ENCODE assay signal across 14 cellular contexts in genomic region chr19:30873691-30874090, GRCh38.
DNase-seq lines count a peak whose midpoint lies in the region; ATAC-seq and TF ChIP-seq lines count a peak whose summit lies in the region.
"Had no signal": no experiment of that assay in that cellular context is flagged by ENCODE, and none has a peak within 500 bp of the region (broad histone marks: within the 10 kb centered on the region; RNA-seq: fewer than 3 reads in every experiment).

No MANE protein-coding gene starts in this region.

- H3F3A ChIP-seq in SK-N-SH (replicated peaks; ENCODE audit: insufficient read depth): no peaks in the 10 kb centered on the region

- H3K9me3 Mint-ChIP-seq in H9: peaks cover 0 to 2% of the 10 kb centered on the region in 2 experiments; a peak in 1 of 5 replicates
- H3K9me3 Mint-ChIP-seq in type B pancreatic cell: peaks cover 5% of the 10 kb centered on the region
- H3K9me3 Mint-ChIP-seq: CD4-positive, alpha-beta T cell had no signal

- WGBS in H9 (ENCODE audit: extremely low coverage, insufficient read length, low lambda C conversion rate): no CpG with 5 or more reads among the region's 1 CpG
- 0% methylated on average over 1 of the region's 1 CpG for WGBS in SK-N-SH (ENCODE audit: low lambda C conversion rate)

- no peak overlapping the region for H3T11ph ChIP-seq in H9 (ENCODE audit: low read length)

- H3K4me3 ChIP-seq in coronary artery (no peak overlapping the region), colonic mucosa (no peak overlapping the region), SK-N-SH (ENCODE audit: low read depth in 2 of 2, low read length in 1 of 2) (no peak overlapping the region)
- H3K4me3 ChIP-seq: GM23248 had no signal

- H2BK15ac ChIP-seq in H9 (ENCODE audit: low read depth, low read length): no peak overlapping the region

- H3K4me1 ChIP-seq in H9 (ENCODE audit: insufficient read depth, low read length) (no peaks in the 10 kb centered on the region), colonic mucosa (no peaks in the 10 kb centered on the region), SK-N-SH (ENCODE audit: control insufficient read depth in 1 of 2, insufficient read depth in 2 of 2, low read depth in 1 of 2, low read length in 1 of 2) (peaks cover 0 to 10% of the 10 kb centered on the region in 2 experiments; a peak in 1 of 4 replicates)
- H3K4me1 ChIP-seq: Caco-2 had no signal

- H3K9ac ChIP-seq in H9 (ENCODE audit: extremely low read depth, insufficient read length, low read length): no peak overlapping the region
- no peak overlapping the region for H3K9ac ChIP-seq in colonic mucosa (ENCODE audit: low read depth in 2 of 2, low read length in 2 of 2)
- H3K9ac ChIP-seq in SK-N-SH: no peak overlapping the region
- H3K9ac ChIP-seq: GM23248 had no signal

- CTCF ChIA-PET in SK-N-SH (lab: Yijun Ruan, JAX): interaction anchor here (1.1 kb wide), 1 partner anchor 9 kb away, joined by 5 read pairs; no protein-coding TSS in a partner anchor

- no peak overlapping the region for H3K27ac ChIP-seq in H9 (ENCODE audit: insufficient read length, low read depth, low read length)
- no peak overlapping the region for H3K27ac ChIP-seq in coronary artery
- no peak overlapping the region for H3K27ac ChIP-seq in colonic mucosa
- no peak overlapping the region for H3K27ac ChIP-seq in SK-N-SH (ENCODE audit: low read depth in 2 of 2, low read length in 1 of 2)
- H3K27ac ChIP-seq: C4-2B, GM23248 had no signal

- no peaks in the 10 kb centered on the region for H3K9me3 ChIP-seq in H9 (ENCODE audit: control insufficient read depth, low read depth, low read length)
- H3K9me3 ChIP-seq in colonic mucosa: no peaks in the 10 kb centered on the region
- H3K9me3 ChIP-seq in SK-N-SH: no peaks in the 10 kb centered on the region
- H3K9me3 ChIP-seq: Caco-2 had no signal

- intact Hi-C loops in colonic mucosa (cut with DNase I): no loop called here

- H3K27me3 ChIP-seq in H9 (ENCODE audit: insufficient read depth, low read length) (no peaks in the 10 kb centered on the region), colonic mucosa (no peaks in the 10 kb centered on the region), SK-N-SH (ENCODE audit: insufficient read depth) (no peaks in the 10 kb centered on the region)

- no peaks in the 10 kb centered on the region for H3K9me2 ChIP-seq in SK-N-SH

- H3K23me2 ChIP-seq in H9 (ENCODE audit: insufficient read length, low read depth, low read length, poor library complexity, severe bottlenecking): no peaks in the 10 kb centered on the region

- H4K20me1 ChIP-seq in H9 (ENCODE audit: control insufficient read depth, insufficient read depth, insufficient read length): no peaks in the 10 kb centered on the region
- H4K20me1 ChIP-seq in SK-N-SH (ENCODE audit: insufficient read depth): no peaks in the 10 kb centered on the region

- H3K36me3 ChIP-seq in colonic mucosa (no peaks in the 10 kb centered on the region), SK-N-SH (replicated peaks in 1 of 2; ENCODE audit: control insufficient read depth in 1 of 2, insufficient read depth in 2 of 2, low read length in 1 of 2) (no peaks in the 10 kb centered on the region)

- ATAC-seq in GM21367 (IDR thresholded peaks at IDR 0.05; ENCODE audit: unreplicated experiment): no peak

- no peak overlapping the region for H3K4ac ChIP-seq in H9 (ENCODE audit: low read depth, low read length)

- TF ChIP-seq EP300 in SK-N-SH (IDR thresholded peaks at IDR 0.05; ENCODE audit: borderline replicate concordance in 1 of 2, low read depth in 1 of 2, low read length in 1 of 2): no peak

- no peak overlapping the region for H4K8ac ChIP-seq in H9 (replicated peaks; ENCODE audit: insufficient read length, low read depth, low read length)

- POLR2A ChIA-PET in SK-N-SH (lab: Yijun Ruan, JAX): no interaction called here

- no peaks in the 10 kb centered on the region for H3K79me1 ChIP-seq in H9 (ENCODE audit: insufficient read depth, low read depth, low read length, poor library complexity, severe bottlenecking)

- no peak overlapping the region for H2BK5ac ChIP-seq in H9 (ENCODE audit: insufficient read length, low read length)

- no peak overlapping the region for H4K91ac ChIP-seq in H9 (ENCODE audit: insufficient read length, low read depth, low read length)

- H3K27ac Mint-ChIP-seq in H9 (no peak overlapping the region), type B pancreatic cell (no peak overlapping the region)
- H3K27ac Mint-ChIP-seq: B cell; CD4-positive, alpha-beta T cell had no signal

- H4K5ac ChIP-seq in H9 (ENCODE audit: insufficient read length, low read depth, low read length): no peak overlapping the region

- in situ Hi-C loops in GM13977 (cut with MboI; ENCODE audit: low pct_unique_long_range_greater_than_20kb, low sequenced_read_pairs, unreplicated experiment): no loop called here

- DNase-seq in H9 (peak; percentile 7), coronary artery (ENCODE audit: low spot score) (peak; percentile 49), islet precursor cell (peak; percentile 28), type B pancreatic cell (ENCODE audit: extremely low spot score, unreplicated experiment) (peak; percentile 44), colonic mucosa (no peak), GM13977 (ENCODE audit: low spot score) (no peak), SK-N-SH (no peak)
- DNase-seq: Caco-2; CD4-positive, alpha-beta T cell; GM23248; HCEC 1CT had no signal

- H3K4me3 Mint-ChIP-seq in H9 (no peak overlapping the region), type B pancreatic cell (no peak overlapping the region)
- H3K4me3 Mint-ChIP-seq: B cell; CD4-positive, alpha-beta T cell had no signal

- no peak overlapping the region for H2BK20ac ChIP-seq in H9 (ENCODE audit: low read depth, low read length, poor library complexity, severe bottlenecking)

- TF ChIP-seq RAD21 in SK-N-SH (IDR thresholded peaks at IDR 0.05; ENCODE audit: low read length): no peak

- no peak overlapping the region for H2AK5ac ChIP-seq in H9 (ENCODE audit: insufficient read length, low read length)

- H3K27me3 Mint-ChIP-seq in H9 (ENCODE audit: low read depth): peaks cover 6% of the 10 kb centered on the region
- peaks cover 21% of the 10 kb centered on the region for H3K27me3 Mint-ChIP-seq in type B pancreatic cell
- H3K27me3 Mint-ChIP-seq: B cell had no signal

- no peak overlapping the region for H2BK12ac ChIP-seq in H9 (ENCODE audit: insufficient read length, low read depth, low read length)

- H3K4me1 Mint-ChIP-seq in H9 (no peaks in the 10 kb centered on the region), type B pancreatic cell (ENCODE audit: unreplicated experiment) (peaks cover 12% of the 10 kb centered on the region)
- H3K4me1 Mint-ChIP-seq: B cell had no signal

- H3K36me3 Mint-ChIP-seq in H9 (ENCODE audit: insufficient read depth in 1 of 3, low read depth in 3 of 3) (no peaks in the 10 kb centered on the region), type B pancreatic cell (no peaks in the 10 kb centered on the region)

- H3K18ac ChIP-seq in H9 (ENCODE audit: insufficient read length, low read depth, low read length): no peak overlapping the region

- no peak overlapping the region for H2BK120ac ChIP-seq in H9 (ENCODE audit: low read depth, low read length, poor library complexity, severe bottlenecking)

- TF ChIP-seq CTCF in H9 (conservative IDR thresholded peaks at IDR 0.05) (no peak), coronary artery (IDR thresholded peaks at IDR 0.05) (no peak), type B pancreatic cell (conservative IDR thresholded peaks at IDR 0.05) (no peak), colonic mucosa (IDR thresholded peaks at IDR 0.05) (no peak), GM13977 (IDR thresholded peaks at IDR 0.05; ENCODE audit: extremely low read depth, insufficient read depth, missing control alignments) (no peak), SK-N-SH (IDR thresholded peaks at IDR 0.05) (no peak)

- no peak overlapping the region for H3K14ac ChIP-seq in H9 (ENCODE audit: insufficient read depth, low read length)

- H3K79me2 ChIP-seq in H9 (ENCODE audit: insufficient read depth, low read length) (no peaks in the 10 kb centered on the region), SK-N-SH (ENCODE audit: insufficient read depth) (no peaks in the 10 kb centered on the region)

- H3K4me2 ChIP-seq in H9 (ENCODE audit: insufficient read depth, insufficient read length, low read length) (no peak overlapping the region), SK-N-SH (no peak overlapping the region)

- no peak overlapping the region for H3K56ac ChIP-seq in H9 (ENCODE audit: insufficient read length, low read depth, low read length)

- no peak overlapping the region for H2AFZ ChIP-seq in H9 (ENCODE audit: low read length)
- no peak overlapping the region for H2AFZ ChIP-seq in SK-N-SH (ENCODE audit: low read depth)
- H2AFZ ChIP-seq: GM23248 had no signal

- no peak overlapping the region for H3K23ac ChIP-seq in H9 (ENCODE audit: insufficient read length, low read depth, low read length)

TF ChIP-seq in SK-N-SH, 30 proteins besides CTCF, POLR2A, EP300 and RAD21:
- TF ChIP-seq FOXM1 (IDR thresholded peaks at IDR 0.05; ENCODE audit: low read depth) (no peak), PBX3 (IDR thresholded peaks at IDR 0.05) (no peak), RCOR1 (IDR thresholded peaks at IDR 0.05; ENCODE audit: low read length) (no peak), MAX (IDR thresholded peaks at IDR 0.05; ENCODE audit: low read depth) (no peak), MXI1 (IDR thresholded peaks at IDR 0.05; ENCODE audit: low read depth, low read length) (no peak), GABPA (IDR thresholded peaks at IDR 0.05; ENCODE audit: low read depth) (no peak), EZH2phosphoT487 (IDR thresholded peaks at IDR 0.05; ENCODE audit: borderline replicate concordance, low read depth) (no peak), RFX5 (IDR thresholded peaks at IDR 0.05; ENCODE audit: low read length) (no peak), FOSL2 (IDR thresholded peaks at IDR 0.05; ENCODE audit: borderline replicate concordance, low read depth) (no peak), GATA2 (CRISPR knock-in tag; IDR thresholded peaks at IDR 0.05) (no peak), SMC3 (IDR thresholded peaks at IDR 0.05; ENCODE audit: low read depth, low read length) (no peak), FOXJ3 (CRISPR knock-in tag; IDR thresholded peaks at IDR 0.05) (no peak)
TF ChIP-seq in SK-N-SH: peak in this region for 0.

Comparison
In these comparisons a context has a peak if more than half of its experiments do, and no peak if none do; other contexts are left out.
1. DNase-seq: peak in H9 (single experiment), coronary artery (single experiment), islet precursor cell (single experiment) and type B pancreatic cell (single experiment); none in colonic mucosa (single experiment), GM13977 (single experiment) and SK-N-SH (single experiment).